ENCODE assay signal across 8 cellular contexts in genomic region chr14:60655898-60656754, GRCh38. TPM values are rescaled to one million over a fixed set of nuclear protein-coding genes. Genes with fewer than 3 reads are reported as not detected.
DNase-seq lines count a peak whose midpoint lies in the region; ATAC-seq and TF ChIP-seq lines count a peak whose summit lies in the region.

No MANE protein-coding gene starts in this region.

- H3K4me1 ChIP-seq in GM23248 (ENCODE audit: insufficient read depth) = peaks cover 18% of the 10 kb centered on the region

- H3K9ac ChIP-seq in GM23248 = peak overlapping the region; percentile 85; the same call in 1 of the 2 replicates

- no peak for DNase-seq in GM23248
- peak; percentile 32 for DNase-seq in NCI-H524 treated with DMSO at 0.1 percent for 48 hours (lab: John Stamatoyannopoulos, UW)
- no peak for DNase-seq in epithelial cell of esophagus (ENCODE audit: low read depth)
- no peak for DNase-seq in retinal pigment epithelial cell (ENCODE audit: low read depth)
- no peak for DNase-seq in DMS114 treated with DMSO at 0.1 percent for 48 hours (lab: John Stamatoyannopoulos, UW; ENCODE audit: unreplicated experiment)
- DNase-seq in NAMALWA (ENCODE audit: low spot score) = no peak

- in situ Hi-C loops in GM23248 (cut with MboI) = no loop called here

- no peaks in the 10 kb centered on the region for H3K9me3 ChIP-seq in GM23248 (ENCODE audit: low read depth)

- H3K36me3 ChIP-seq in GM23248 (ENCODE audit: low read depth) = no peaks in the 10 kb centered on the region

- ATAC-seq in HG03520 (IDR thresholded peaks at IDR 0.05; ENCODE audit: unreplicated experiment) (no peak), GM19452 (IDR thresholded peaks at IDR 0.05; ENCODE audit: unreplicated experiment) (no peak)

- H3K9me2 ChIP-seq in GM23248 (ENCODE audit: insufficient read depth) = no peaks in the 10 kb centered on the region

- TF ChIP-seq CTCF in epithelial cell of esophagus (IDR thresholded peaks at IDR 0.05; ENCODE audit: insufficient read depth, low read depth, low read length, missing control alignments) = no peak
- TF ChIP-seq CTCF in retinal pigment epithelial cell (conservative IDR thresholded peaks at IDR 0.05; ENCODE audit: low read depth, low read length) = no peak

- 68 to 71% methylated on average over 36 to 41 of the region's 41 CpGs for WGBS in GM23248 (ENCODE audit: low coverage in 1 of 2, low lambda C conversion rate in 2 of 2, missing lambda C conversion rate in 2 of 2), 2 experiments

- no peak overlapping the region for H3K27ac ChIP-seq in GM23248

- H3K79me2 ChIP-seq in GM23248 (ENCODE audit: insufficient read depth) = no peaks in the 10 kb centered on the region

- H3K4me3 ChIP-seq in GM23248 (peak overlapping the region; percentile 87), epithelial cell of esophagus (ENCODE audit: low read length) (peak overlapping the region; percentile 77), retinal pigment epithelial cell (ENCODE audit: low read length) (peak overlapping the region; percentile 75)

- H3F3A ChIP-seq in GM23248 (ENCODE audit: insufficient read depth) = peaks cover 20% of the 10 kb centered on the region

- H2AFZ ChIP-seq in GM23248 = peak overlapping the region; percentile 96

- no peaks in the 10 kb centered on the region for H4K20me1 ChIP-seq in GM23248 (ENCODE audit: insufficient read depth)

- peaks cover 23% of the 10 kb centered on the region for H3K27me3 ChIP-seq in GM23248 (replicated peaks; ENCODE audit: insufficient read depth)

- H3K4me2 ChIP-seq in GM23248 (ENCODE audit: unreplicated experiment) = peak overlapping the region; percentile 90

RNA-seq across cellular contexts. Expression of gene SIX1, which starts 6.8 kb away (rescaled TPM):
- total RNA-seq in GM23248 (2014; rRNA removed; shearing (Covaris generic)) = 7.8 and 11.7 TPM in 2 replicates
- 11.4 and 12.6 TPM in 2 replicates for polyA plus RNA-seq in GM23248 (2016; fragmentation: Nextera tagmentation; extraction: Ambion mirVana)
